Comparison of ENCODE assay signal across 36 cellular contexts in the genomic region with DNA sequence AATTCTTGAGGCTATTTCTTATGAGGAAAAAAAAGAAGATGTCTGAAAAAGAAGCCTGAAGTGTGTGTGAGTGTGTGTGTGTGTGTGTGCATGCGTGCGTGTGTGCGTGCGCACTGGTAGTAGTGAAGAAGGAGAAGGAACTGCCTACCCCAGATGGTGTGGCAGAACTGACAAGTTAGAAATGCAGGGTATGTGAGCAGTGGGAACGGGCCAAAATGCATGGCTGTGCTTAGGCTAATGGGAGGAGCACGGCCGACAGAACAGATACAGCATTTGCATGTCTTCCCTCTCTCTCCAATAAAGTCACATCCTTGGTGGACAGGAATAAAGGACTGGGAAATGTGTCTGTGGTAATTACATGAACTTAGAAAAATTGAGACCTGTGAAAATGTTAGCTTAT.
"Had no signal": no experiment of that assay in that cellular context is flagged by ENCODE, and none has a peak within 500 bp of the region (broad histone marks: within the 10 kb centered on the region; RNA-seq: fewer than 3 reads in every experiment).

No MANE protein-coding gene starts in this region.

- H3K4me3 Mint-ChIP-seq: activated CD4-positive, alpha-beta memory T cell treated with anti-CD3 and anti-CD28 coated beads, Interleukin-2, amount 10 ng/mL, durations not matched to agents 7 days and 5 days; activated CD8-positive, alpha-beta memory T cell treated with anti-CD3 and anti-CD28 coated beads, Interleukin-2, amount 10 ng/mL, durations not matched to agents 7 days and 5 days; activated naive CD4-positive, alpha-beta T cell treated with anti-CD3 and anti-CD28 coated beads, Interleukin-2, amount 10 ng/mL, durations not matched to agents 7 days and 5 days; activated naive CD8-positive, alpha-beta T cell; activated naive CD8-positive, alpha-beta T cell treated with anti-CD3 and anti-CD28 coated beads, Interleukin-2, amount 50 U/mL, for 24 hours; brain had no signal

- H3K4me1 ChIP-seq: Peyer's patch had no signal

- H3K4me3 ChIP-seq: MG63, Peyer's patch had no signal

- H3K9me3 Mint-ChIP-seq: activated CD4-positive, alpha-beta memory T cell treated with anti-CD3 and anti-CD28 coated beads, Interleukin-2, amount 10 ng/mL, durations not matched to agents 7 days and 5 days; activated naive CD4-positive, alpha-beta T cell treated with anti-CD3 and anti-CD28 coated beads, Interleukin-2, amount 10 ng/mL, durations not matched to agents 7 days and 5 days; activated naive CD8-positive, alpha-beta T cell treated with anti-CD3 and anti-CD28 coated beads, Interleukin-2, amount 50 U/mL, for 24 hours; brain had no signal

- H3K27ac ChIP-seq: Peyer's patch, VCaP had no signal

- H3K9me3 ChIP-seq: MG63, Peyer's patch had no signal

- H3K27ac Mint-ChIP-seq: activated CD4-positive, alpha-beta memory T cell treated with anti-CD3 and anti-CD28 coated beads, Interleukin-2, amount 10 ng/mL, durations not matched to agents 7 days and 5 days; activated CD8-positive, alpha-beta memory T cell treated with anti-CD3 and anti-CD28 coated beads, Interleukin-2, amount 10 ng/mL, durations not matched to agents 7 days and 5 days; activated naive CD4-positive, alpha-beta T cell treated with anti-CD3 and anti-CD28 coated beads, Interleukin-2, amount 10 ng/mL, durations not matched to agents 7 days and 5 days; activated naive CD8-positive, alpha-beta T cell; activated naive CD8-positive, alpha-beta T cell treated with anti-CD3 and anti-CD28 coated beads, Interleukin-2, amount 50 U/mL, for 24 hours had no signal

- H3K4me1 Mint-ChIP-seq: activated CD4-positive, alpha-beta memory T cell treated with anti-CD3 and anti-CD28 coated beads, Interleukin-2, amount 10 ng/mL, durations not matched to agents 7 days and 5 days; activated CD8-positive, alpha-beta memory T cell treated with anti-CD3 and anti-CD28 coated beads, Interleukin-2, amount 10 ng/mL, durations not matched to agents 7 days and 5 days; activated naive CD4-positive, alpha-beta T cell treated with anti-CD3 and anti-CD28 coated beads, Interleukin-2, amount 10 ng/mL, durations not matched to agents 7 days and 5 days; brain had no signal

- H3K27me3 ChIP-seq: MG63, Peyer's patch had no signal

- DNase-seq: activated CD4-positive, alpha-beta memory T cell treated with anti-CD3 and anti-CD28 coated beads, Interleukin-2, amount 10 ng/mL, durations not matched to agents 7 days and 5 days; activated CD4-positive, alpha-beta T cell treated with anti-CD3 and anti-CD28 coated beads for 1 hour; activated CD4-positive, alpha-beta T cell treated with anti-CD3 and anti-CD28 coated beads for 48 hours; activated CD4-positive, CD25-positive, alpha-beta regulatory T cell; activated CD8-positive, alpha-beta memory T cell treated with anti-CD3 and anti-CD28 coated beads for 24 hours; activated CD8-positive, alpha-beta memory T cell treated with anti-CD3 and anti-CD28 coated beads, Interleukin-2, amount 10 ng/mL, durations not matched to agents 7 days and 5 days; activated CD8-positive, alpha-beta memory T cell treated with anti-CD3 and anti-CD28 coated beads, Interleukin-2, amount 50 U/mL, for 48 hours; activated effector memory CD4-positive, alpha-beta T cell treated with Interleukin-2 at 50 U/mL for 16 hours; activated naive CD4-positive, alpha-beta T cell treated with anti-CD3 and anti-CD28 coated beads, Interleukin-2, amount 10 ng/mL, durations not matched to agents 7 days and 5 days; activated naive CD8-positive, alpha-beta T cell treated with anti-CD3 and anti-CD28 coated beads, Interleukin-2, amount 50 U/mL, for 24 hours; activated T-cell treated with anti-CD3 and anti-CD28 coated beads, Interleukin-2, amount 50 U/mL, for 48 hours; anterior cingulate cortex; caudate nucleus; Kasumi-1; KG1; MG63; NCI-H1048; NCI-H1105 treated with DMSO at 0.1 percent for 48 hours; NCI-H1436; NCI-H1694; NCI-H1930; NCI-H2081 treated with DMSO at 0.1 percent for 48 hours; NCI-H226; NCI-H446 treated with DMSO at 0.1 percent for 48 hours; NCI-H524; PC-3; Peyer's patch; RPMI8226; SIG-M5; SW 1271; T-helper 1 cell; T-helper 2 cell; T-helper 9 cell had no signal

- H3K27me3 Mint-ChIP-seq: activated CD4-positive, alpha-beta memory T cell treated with anti-CD3 and anti-CD28 coated beads, Interleukin-2, amount 10 ng/mL, durations not matched to agents 7 days and 5 days; activated CD8-positive, alpha-beta memory T cell treated with anti-CD3 and anti-CD28 coated beads, Interleukin-2, amount 10 ng/mL, durations not matched to agents 7 days and 5 days; activated naive CD4-positive, alpha-beta T cell treated with anti-CD3 and anti-CD28 coated beads, Interleukin-2, amount 10 ng/mL, durations not matched to agents 7 days and 5 days; activated naive CD8-positive, alpha-beta T cell; activated naive CD8-positive, alpha-beta T cell treated with anti-CD3 and anti-CD28 coated beads, Interleukin-2, amount 50 U/mL, for 24 hours; brain had no signal
